ENCODE assay signal across 8 cellular contexts in the genomic region with DNA sequence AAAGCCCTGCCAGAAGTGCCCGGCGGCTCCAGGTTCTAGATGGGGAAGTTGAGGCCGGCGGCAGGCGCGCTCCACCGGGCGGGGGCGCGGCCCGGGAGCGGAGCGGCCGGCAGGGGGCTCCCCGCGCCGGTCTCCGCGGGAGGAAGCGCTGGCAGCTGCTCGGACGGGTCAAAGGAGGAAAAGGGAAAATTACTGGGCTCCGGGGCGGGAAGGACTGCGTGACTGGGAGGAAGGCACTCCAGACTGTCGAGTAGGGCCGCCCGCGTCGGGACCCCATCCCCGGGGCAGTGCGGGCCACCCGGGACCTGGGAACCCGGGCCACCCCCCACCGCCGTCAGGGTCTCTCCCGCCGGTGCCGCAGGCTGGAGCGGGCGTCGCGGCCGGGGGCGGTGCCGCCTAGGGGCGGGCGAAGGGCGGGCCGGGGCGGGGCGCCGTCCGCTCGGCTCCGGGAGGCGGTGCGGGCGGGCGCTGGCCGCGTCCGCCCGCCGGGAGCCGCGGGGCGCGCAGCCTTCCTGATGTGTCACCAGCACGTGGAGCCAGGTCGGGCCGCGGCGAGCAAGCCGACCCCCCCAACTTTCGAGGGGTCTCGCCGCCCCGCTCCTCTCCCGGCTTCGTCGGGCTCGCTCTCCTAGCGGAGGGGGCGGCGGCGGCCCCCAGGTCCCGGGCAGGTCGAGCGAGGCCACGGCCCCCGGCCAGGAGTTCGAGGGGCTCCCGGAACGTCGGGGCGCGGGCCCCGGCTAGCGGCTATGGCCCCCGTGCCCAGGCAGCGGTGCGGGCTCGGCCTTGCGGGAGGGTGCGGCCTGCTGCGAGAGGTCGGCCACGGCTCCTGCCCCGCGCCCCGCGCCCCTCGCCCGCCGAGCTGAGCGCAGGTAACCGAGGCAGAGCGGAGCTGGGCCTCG.
DNase-seq lines count a peak whose midpoint lies in the region; TF ChIP-seq lines count a peak whose summit lies in the region.

No MANE protein-coding gene starts in this region.

- TF ChIP-seq CTCF in left ventricle myocardium inferior (IDR thresholded peaks at IDR 0.05; ENCODE audit: borderline replicate concordance), result peak; percentile 96

- intact Hi-C loops in left ventricle myocardium inferior (cut with micrococcal nuclease) (loop anchor here (5.0 kb wide), 1 partner anchor 283 kb away; no protein-coding TSS in a partner anchor), posterior cingulate gyrus (cut with DNase I) (loop anchor here (1.0 kb wide), 1 partner anchor 283 kb away; no protein-coding TSS in a partner anchor)

- DNase-seq in Ammon's horn (ENCODE audit: low spot score) (peak; percentile 68), GM19240 (ENCODE audit: insufficient read length, low spot score) (peak; percentile 64), M059J (ENCODE audit: low read depth) (peak; percentile 79), SW480 (ENCODE audit: low spot score) (peak; percentile 76), amniotic stem cell (lab: John Stamatoyannopoulos, UW) (peak; percentile 73), left ventricle myocardium inferior (peak; percentile 78), posterior cingulate gyrus (peak; percentile 38 to 94 (median 57)), ureter (ENCODE audit: low spot score) (peak; percentile 79)

- peak overlapping the region; percentile 97 for H3K27ac ChIP-seq in left ventricle myocardium inferior (replicated peaks)

- peak overlapping the region; percentile 86 for H3K4me3 ChIP-seq in left ventricle myocardium inferior

- no peaks in the 10 kb centered on the region for H3K9me3 ChIP-seq in left ventricle myocardium inferior (replicated peaks)

- peaks cover 42% of the 10 kb centered on the region for H3K4me1 ChIP-seq in left ventricle myocardium inferior

- H3K27me3 ChIP-seq in left ventricle myocardium inferior (ENCODE audit: low read depth), result no peaks in the 10 kb centered on the region

- H3K36me3 ChIP-seq in left ventricle myocardium inferior, result peaks cover 6% of the 10 kb centered on the region

Comparison
In these comparisons a context has a peak if more than half of its experiments do, and no peak if none do; other contexts are left out.
1. Peak in every context shown above with its lines: DNase-seq, H3K4me3 ChIP-seq and H3K27ac ChIP-seq.